Comparison of ENCODE assay signal across 12 cellular contexts in the genomic region with DNA sequence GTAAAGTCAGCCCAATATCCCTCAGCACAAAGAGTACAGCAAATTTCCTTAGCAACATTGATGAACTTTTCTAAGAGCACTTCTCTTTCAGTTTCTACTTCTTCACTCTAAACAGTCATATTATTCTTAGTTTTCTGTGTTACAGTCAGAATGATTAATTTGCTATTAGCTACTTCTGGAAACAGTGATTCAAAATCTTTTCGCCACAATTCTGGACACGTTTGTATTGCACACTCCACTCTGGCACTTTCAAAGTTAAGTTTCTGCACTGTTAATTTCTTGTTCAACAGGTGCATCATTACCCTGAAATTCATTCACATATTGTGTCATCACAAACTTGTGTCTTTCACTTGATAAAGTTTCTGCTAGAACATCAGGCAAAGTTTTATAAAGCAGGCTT.
"Had no signal": no experiment of that assay in that cellular context is flagged by ENCODE, and none has a peak within 500 bp of the region (broad histone marks: within the 10 kb centered on the region; RNA-seq: fewer than 3 reads in every experiment).

No MANE protein-coding gene starts in this region.

- H3K4me3 Mint-ChIP-seq: effector memory CD8-positive, alpha-beta T cell; immature natural killer cell; natural killer cell had no signal

- DNase-seq: activated CD4-positive, alpha-beta T cell treated with anti-CD3 and anti-CD28 coated beads, Interleukin-2, amount 50 U/mL, for 48 hours; activated CD4-positive, CD25-positive, alpha-beta regulatory T cell treated with anti-CD3 and anti-CD28 coated beads, Interleukin-2, amount 50 U/mL, for 72 hours; activated CD8-positive, alpha-beta memory T cell treated with anti-CD3 and anti-CD28 coated beads, Interleukin-2, amount 50 U/mL, for 4 hours; activated naive CD4-positive, alpha-beta T cell treated with Interleukin-2 at 50 U/mL for 16 hours; dermis blood vessel endothelial cell; effector memory CD8-positive, alpha-beta T cell; head of caudate nucleus; immature natural killer cell; mesenchymal stem cell; natural killer cell; stimulated activated CD4-positive, alpha-beta T cell treated with anti-CD3 and anti-CD28 coated beads, Interleukin-1b, Interleukin-23, amount 100 ng/mL, for 48 hours; tibial artery had no signal

- H3K36me3 Mint-ChIP-seq: immature natural killer cell, natural killer cell had no signal

- H3K9me3 Mint-ChIP-seq: effector memory CD8-positive, alpha-beta T cell; immature natural killer cell; natural killer cell had no signal

- H3K27ac Mint-ChIP-seq: immature natural killer cell, natural killer cell had no signal

- ATAC-seq: effector memory CD8-positive, alpha-beta T cell; natural killer cell had no signal
